In genomic region chrX:44542567-44543325, GRCh38 we compare ENCODE assay signal across 8 cellular contexts. TPM values are rescaled to one million over a fixed set of nuclear protein-coding genes. Genes with fewer than 3 reads are reported as not detected.
DNase-seq lines count a peak whose midpoint lies in the region; ATAC-seq lines count a peak whose summit lies in the region.

A gene with protein sequence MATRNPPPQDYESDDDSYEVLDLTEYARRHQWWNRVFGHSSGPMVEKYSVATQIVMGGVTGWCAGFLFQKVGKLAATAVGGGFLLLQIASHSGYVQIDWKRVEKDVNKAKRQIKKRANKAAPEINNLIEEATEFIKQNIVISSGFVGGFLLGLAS (minus strand): TSS chrX:44542859. CDS start chrX:44542832, 27 bp downstream.

- H3K27ac ChIP-seq in mesenchymal stem cell (ENCODE audit: low read length, poor library complexity, severe bottlenecking), result no peak within 1 kb of the TSS

- no peak within 1 kb of the TSS for H3K23ac ChIP-seq in mesenchymal stem cell (ENCODE audit: low read length in 2 of 2)

- no peaks in the 10 kb centered on the region for H3K4me1 ChIP-seq in mesenchymal stem cell (ENCODE audit: control insufficient read depth, insufficient read depth, low read depth, low read length)

- peaks cover 12 to 18% of the 10 kb centered on the region in 2 donors for H3K4me1 Mint-ChIP-seq in effector memory CD8-positive, alpha-beta T cell (ENCODE audit: low read depth in 2 of 2)

- H3K27me3 Mint-ChIP-seq in effector memory CD8-positive, alpha-beta T cell, result no peaks in the 10 kb centered on the region

- peak within 1 kb of the TSS; percentile 49 for H2BK120ac ChIP-seq in mesenchymal stem cell (ENCODE audit: low read depth, low read length)

- H3K18ac ChIP-seq in mesenchymal stem cell (ENCODE audit: low read depth in 1 of 2, low read length in 2 of 2), result peak within 1 kb of the TSS; percentile 54 to 62

- peak within 1 kb of the TSS; percentile 39 for H4K91ac ChIP-seq in mesenchymal stem cell (ENCODE audit: low read length)

- DNase-seq in COLO668 (lab: John Stamatoyannopoulos, UW; ENCODE audit: unreplicated experiment), result peak; percentile 91
- DNase-seq in HS-5 (ENCODE audit: low read depth), result peak; percentile 69
- DNase-seq in NOMO-1 (lab: John Stamatoyannopoulos, UW; ENCODE audit: unreplicated experiment in 2 of 2), result peak; percentile 87 to 97
- DNase-seq in activated CD8-positive, alpha-beta memory T cell treated with anti-CD3 and anti-CD28 coated beads for 48 hours (ENCODE audit: low read depth in 2 of 3, low spot score in 2 of 3), result peak; percentile 74 to 86 (median 86)
- peak; percentile 82 to 83 (median 83) for DNase-seq in effector memory CD8-positive, alpha-beta T cell
- peak; percentile 92 for DNase-seq in mesenchymal stem cell
- peak; percentile 84 for DNase-seq in stimulated activated CD8-positive, alpha-beta memory T cell treated with anti-CD3 and anti-CD28 coated beads, Interleukin-12 subunit alpha, Interleukin-12 subunit beta, amount 100 ng/mL, for 4 hours (ENCODE audit: low read depth)

- no peak within 1 kb of the TSS for H2BK12ac ChIP-seq in mesenchymal stem cell (ENCODE audit: low read length in 2 of 2)

- WGBS in mesenchymal stem cell, result under 1% methylated on average over 24 of the region's 35 CpGs

- H3K4me2 ChIP-seq in mesenchymal stem cell (ENCODE audit: low read length, poor library complexity, severe bottlenecking), result peak within 1 kb of the TSS; percentile 68

- H3K4ac ChIP-seq in mesenchymal stem cell (ENCODE audit: low read depth in 1 of 2, low read length in 2 of 2), result peak within 1 kb of the TSS in 1 of 2 experiments; percentile 61

- peaks cover 0 to 12% of the 10 kb centered on the region in 2 experiments for H3K36me3 ChIP-seq in mesenchymal stem cell (ENCODE audit: control insufficient read depth in 1 of 2, insufficient read depth in 2 of 2, low read depth in 1 of 2, low read length in 2 of 2)

- peak; percentile 88 for ATAC-seq in GM19468 (IDR thresholded peaks at IDR 0.05; ENCODE audit: extremely low read depth, unreplicated experiment)
- peak; percentile 95 for ATAC-seq in effector memory CD8-positive, alpha-beta T cell (replicated peaks)

- H3K14ac ChIP-seq in mesenchymal stem cell (ENCODE audit: low read length in 2 of 2), result no peak within 1 kb of the TSS

- H3K27me3 ChIP-seq in mesenchymal stem cell (ENCODE audit: control insufficient read depth in 1 of 2, insufficient read depth in 1 of 2, low read length in 2 of 2), result no peaks in the 10 kb centered on the region

- H2BK5ac ChIP-seq in mesenchymal stem cell (ENCODE audit: low read depth, low read length, poor library complexity, severe bottlenecking), result peak within 1 kb of the TSS; percentile 73

- no peaks in the 10 kb centered on the region for H3K9me3 ChIP-seq in mesenchymal stem cell (ENCODE audit: control insufficient read depth, low read length)

- H3K9me3 Mint-ChIP-seq in effector memory CD8-positive, alpha-beta T cell, result no peaks in the 10 kb centered on the region

- H3K9ac ChIP-seq in mesenchymal stem cell (ENCODE audit: low read length), result peak within 1 kb of the TSS; percentile 96

- peak within 1 kb of the TSS; percentile 87 to 88 for H3K4me3 Mint-ChIP-seq in effector memory CD8-positive, alpha-beta T cell

- no peak within 1 kb of the TSS for H2AK5ac ChIP-seq in mesenchymal stem cell (ENCODE audit: low read length, severe bottlenecking)

- peak within 1 kb of the TSS; percentile 90 for H3K27ac Mint-ChIP-seq in effector memory CD8-positive, alpha-beta T cell

- peak within 1 kb of the TSS; percentile 70 to 87 for H3K4me3 ChIP-seq in mesenchymal stem cell (ENCODE audit: insufficient read depth in 1 of 2, low read depth in 1 of 2, low read length in 2 of 2)

- peak within 1 kb of the TSS; percentile 61 for H2AFZ ChIP-seq in mesenchymal stem cell (ENCODE audit: low read depth, low read length)

- no peak within 1 kb of the TSS for H2BK15ac ChIP-seq in mesenchymal stem cell (ENCODE audit: low read depth, poor library complexity, severe bottlenecking)

- H3K36me3 Mint-ChIP-seq in effector memory CD8-positive, alpha-beta T cell (ENCODE audit: insufficient read depth), result peaks cover 8% of the 10 kb centered on the region

- H4K8ac ChIP-seq in mesenchymal stem cell (ENCODE audit: low read length), result peak within 1 kb of the TSS; percentile 69

- no peaks in the 10 kb centered on the region for H3K79me1 ChIP-seq in mesenchymal stem cell (replicated peaks; ENCODE audit: low read length, poor library complexity, severe bottlenecking)

RNA-seq across cellular contexts. Expression of the gene that starts here (rescaled TPM):
- polyA plus RNA-seq in mesenchymal stem cell (2013, experiment 1 of 2), result 17.0 TPM
- polyA plus RNA-seq in mesenchymal stem cell (2013, experiment 2 of 2), result 16.5 TPM
